Comparison of ENCODE assay signal across 1 cellular context in the genomic region with DNA sequence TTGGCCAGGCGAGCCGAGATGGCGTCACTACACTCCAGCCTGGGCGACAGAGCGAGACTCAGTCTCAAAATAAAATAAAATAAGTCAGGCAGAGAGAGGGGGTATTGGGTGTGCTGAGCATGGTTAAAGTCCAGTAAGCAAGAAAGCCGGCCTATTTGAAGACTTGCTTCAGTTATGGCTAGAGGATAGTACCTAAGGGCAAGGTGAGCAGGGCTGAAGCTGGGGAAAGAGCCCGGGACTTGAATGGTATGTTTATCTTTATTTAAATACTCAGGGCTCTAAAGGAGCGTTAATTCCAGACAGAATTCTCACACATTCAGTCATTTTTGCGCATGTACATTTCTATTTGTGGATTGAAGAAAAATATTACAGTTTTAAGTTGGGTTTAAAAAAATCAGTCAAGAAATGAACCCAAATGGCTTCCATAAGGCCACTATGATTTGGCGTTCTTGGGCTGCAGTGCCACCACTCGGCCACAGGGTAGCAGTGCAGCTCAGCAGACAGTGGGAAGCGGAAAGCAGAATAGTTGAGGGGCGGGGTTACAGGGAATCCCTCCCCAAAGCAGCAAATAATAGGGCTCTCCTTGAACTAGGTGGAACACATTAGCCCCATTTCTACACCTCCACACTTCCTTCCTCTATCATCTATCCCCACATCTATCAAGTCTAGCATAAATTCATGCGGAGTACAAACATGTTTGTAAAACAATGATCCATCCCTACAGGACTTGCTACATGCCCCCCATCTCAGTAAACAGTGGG.
A peak's percentile ranks its signal among the peaks of the same experiment; 100 is the strongest.
TF ChIP-seq lines count a peak whose summit lies in the region.

No MANE protein-coding gene starts in this region.

TF ChIP-seq in HepG2, 621 proteins besides CTCF, POLR2A, EP300 and RAD21 (continued from another document and continues in another):
- TF ChIP-seq, protein P1, sequence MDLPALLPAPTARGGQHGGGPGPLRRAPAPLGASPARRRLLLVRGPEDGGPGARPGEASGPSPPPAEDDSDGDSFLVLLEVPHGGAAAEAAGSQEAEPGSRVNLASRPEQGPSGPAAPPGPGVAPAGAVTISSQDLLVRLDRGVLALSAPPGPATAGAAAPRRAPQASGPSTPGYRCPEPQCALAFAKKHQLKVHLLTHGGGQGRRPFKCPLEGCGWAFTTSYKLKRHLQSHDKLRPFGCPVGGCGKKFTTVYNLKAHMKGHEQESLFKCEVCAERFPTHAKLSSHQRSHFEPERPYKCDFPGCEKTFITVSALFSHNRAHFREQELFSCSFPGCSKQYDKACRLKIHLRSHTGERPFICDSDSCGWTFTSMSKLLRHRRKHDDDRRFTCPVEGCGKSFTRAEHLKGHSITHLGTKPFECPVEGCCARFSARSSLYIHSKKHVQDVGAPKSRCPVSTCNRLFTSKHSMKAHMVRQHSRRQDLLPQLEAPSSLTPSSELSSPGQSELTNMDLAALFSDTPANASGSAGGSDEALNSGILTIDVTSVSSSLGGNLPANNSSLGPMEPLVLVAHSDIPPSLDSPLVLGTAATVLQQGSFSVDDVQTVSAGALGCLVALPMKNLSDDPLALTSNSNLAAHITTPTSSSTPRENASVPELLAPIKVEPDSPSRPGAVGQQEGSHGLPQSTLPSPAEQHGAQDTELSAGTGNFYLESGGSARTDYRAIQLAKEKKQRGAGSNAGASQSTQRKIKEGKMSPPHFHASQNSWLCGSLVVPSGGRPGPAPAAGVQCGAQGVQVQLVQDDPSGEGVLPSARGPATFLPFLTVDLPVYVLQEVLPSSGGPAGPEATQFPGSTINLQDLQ (CRISPR knock-in tag; IDR thresholded peaks at IDR 0.05) = no peak
- TF ChIP-seq ZSCAN20 (CRISPR knock-in tag; IDR thresholded peaks at IDR 0.05; ENCODE audit: borderline replicate concordance) (no peak), NR2F6 (IDR thresholded peaks at IDR 0.05) (no peak), NR2F6 (CRISPR knock-in tag; IDR thresholded peaks at IDR 0.05) (no peak), ZNF224 (CRISPR knock-in tag; IDR thresholded peaks at IDR 0.05) (no peak), ZNF282 (IDR thresholded peaks at IDR 0.05; ENCODE audit: partially characterized antibody) (no peak), EED (CRISPR knock-in tag; IDR thresholded peaks at IDR 0.05) (no peak), TCF7L2 (IDR thresholded peaks at IDR 0.05; ENCODE audit: low read depth, low read length) (no peak), POGZ (CRISPR knock-in tag; IDR thresholded peaks at IDR 0.05) (0 out of 2 replicates have a peak, but pooled peaks have one; percentile 33), ZNF766 (CRISPR knock-in tag; IDR thresholded peaks at IDR 0.05; ENCODE audit: borderline replicate concordance) (no peak), FOSL1 (CRISPR knock-in tag; IDR thresholded peaks at IDR 0.05; ENCODE audit: borderline replicate concordance) (no peak), ISX (CRISPR knock-in tag; conservative IDR thresholded peaks at IDR 0.05) (no peak), ZNF205 (CRISPR knock-in tag; IDR thresholded peaks at IDR 0.05) (no peak), HOXD1 (CRISPR knock-in tag; IDR thresholded peaks at IDR 0.05) (no peak), SMYD3 (CRISPR knock-in tag; IDR thresholded peaks at IDR 0.05) (no peak), FOXP1 (IDR thresholded peaks at IDR 0.05) (no peak), FOXP1 (CRISPR knock-in tag; IDR thresholded peaks at IDR 0.05) (no peak), ZC3H4 (CRISPR knock-in tag; IDR thresholded peaks at IDR 0.05; ENCODE audit: borderline replicate concordance) (no peak), NFRKB (IDR thresholded peaks at IDR 0.05) (no peak), ZNF549 (CRISPR knock-in tag; IDR thresholded peaks at IDR 0.05) (no peak), ZNF329 (CRISPR knock-in tag; IDR thresholded peaks at IDR 0.05; ENCODE audit: low read depth) (no peak), KAT8 (CRISPR knock-in tag; IDR thresholded peaks at IDR 0.05) (peak; percentile 47; the same call in 1 of the 2 replicates), ZNF207 (IDR thresholded peaks at IDR 0.05; ENCODE audit: borderline replicate concordance) (no peak)
- TF ChIP-seq, protein P2, sequence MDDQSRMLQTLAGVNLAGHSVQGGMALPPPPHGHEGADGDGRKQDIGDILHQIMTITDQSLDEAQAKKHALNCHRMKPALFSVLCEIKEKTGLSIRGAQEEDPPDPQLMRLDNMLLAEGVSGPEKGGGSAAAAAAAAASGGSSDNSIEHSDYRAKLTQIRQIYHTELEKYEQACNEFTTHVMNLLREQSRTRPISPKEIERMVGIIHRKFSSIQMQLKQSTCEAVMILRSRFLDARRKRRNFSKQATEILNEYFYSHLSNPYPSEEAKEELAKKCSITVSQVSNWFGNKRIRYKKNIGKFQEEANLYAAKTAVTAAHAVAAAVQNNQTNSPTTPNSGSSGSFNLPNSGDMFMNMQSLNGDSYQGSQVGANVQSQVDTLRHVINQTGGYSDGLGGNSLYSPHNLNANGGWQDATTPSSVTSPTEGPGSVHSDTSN (CRISPR knock-in tag; IDR thresholded peaks at IDR 0.05; ENCODE audit: borderline replicate concordance) = no peak
- TF ChIP-seq, protein P3, sequence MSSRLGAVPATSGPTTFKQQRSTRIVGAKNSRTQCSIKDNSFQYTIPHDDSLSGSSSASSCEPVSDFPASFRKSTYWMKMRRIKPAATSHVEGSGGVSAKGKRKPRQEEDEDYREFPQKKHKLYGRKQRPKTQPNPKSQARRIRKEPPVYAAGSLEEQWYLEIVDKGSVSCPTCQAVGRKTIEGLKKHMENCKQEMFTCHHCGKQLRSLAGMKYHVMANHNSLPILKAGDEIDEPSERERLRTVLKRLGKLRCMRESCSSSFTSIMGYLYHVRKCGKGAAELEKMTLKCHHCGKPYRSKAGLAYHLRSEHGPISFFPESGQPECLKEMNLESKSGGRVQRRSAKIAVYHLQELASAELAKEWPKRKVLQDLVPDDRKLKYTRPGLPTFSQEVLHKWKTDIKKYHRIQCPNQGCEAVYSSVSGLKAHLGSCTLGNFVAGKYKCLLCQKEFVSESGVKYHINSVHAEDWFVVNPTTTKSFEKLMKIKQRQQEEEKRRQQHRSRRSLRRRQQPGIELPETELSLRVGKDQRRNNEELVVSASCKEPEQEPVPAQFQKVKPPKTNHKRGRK (CRISPR knock-in tag; IDR thresholded peaks at IDR 0.05) = no peak
- TF ChIP-seq, protein P4, sequence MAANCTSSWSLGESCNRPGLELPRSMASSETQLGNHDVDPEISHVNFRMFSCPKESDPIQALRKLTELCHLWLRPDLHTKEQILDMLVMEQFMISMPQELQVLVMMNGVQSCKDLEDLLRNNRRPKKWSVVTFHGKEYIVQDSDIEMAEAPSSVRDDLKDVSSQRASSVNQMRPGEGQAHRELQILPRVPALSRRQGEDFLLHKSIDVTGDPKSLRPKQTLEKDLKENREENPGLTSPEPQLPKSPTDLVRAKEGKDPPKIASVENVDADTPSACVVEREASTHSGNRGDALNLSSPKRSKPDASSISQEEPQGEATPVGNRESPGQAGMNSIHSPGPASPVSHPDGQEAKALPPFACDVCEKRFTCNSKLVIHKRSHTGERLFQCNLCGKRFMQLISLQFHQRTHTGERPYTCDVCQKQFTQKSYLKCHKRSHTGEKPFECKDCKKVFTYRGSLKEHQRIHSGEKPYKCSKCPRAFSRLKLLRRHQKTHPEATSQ (CRISPR knock-in tag; IDR thresholded peaks at IDR 0.05; ENCODE audit: borderline replicate concordance) = peak; percentile 68; the same call in 1 of the 2 replicates
- TF ChIP-seq, protein P5, sequence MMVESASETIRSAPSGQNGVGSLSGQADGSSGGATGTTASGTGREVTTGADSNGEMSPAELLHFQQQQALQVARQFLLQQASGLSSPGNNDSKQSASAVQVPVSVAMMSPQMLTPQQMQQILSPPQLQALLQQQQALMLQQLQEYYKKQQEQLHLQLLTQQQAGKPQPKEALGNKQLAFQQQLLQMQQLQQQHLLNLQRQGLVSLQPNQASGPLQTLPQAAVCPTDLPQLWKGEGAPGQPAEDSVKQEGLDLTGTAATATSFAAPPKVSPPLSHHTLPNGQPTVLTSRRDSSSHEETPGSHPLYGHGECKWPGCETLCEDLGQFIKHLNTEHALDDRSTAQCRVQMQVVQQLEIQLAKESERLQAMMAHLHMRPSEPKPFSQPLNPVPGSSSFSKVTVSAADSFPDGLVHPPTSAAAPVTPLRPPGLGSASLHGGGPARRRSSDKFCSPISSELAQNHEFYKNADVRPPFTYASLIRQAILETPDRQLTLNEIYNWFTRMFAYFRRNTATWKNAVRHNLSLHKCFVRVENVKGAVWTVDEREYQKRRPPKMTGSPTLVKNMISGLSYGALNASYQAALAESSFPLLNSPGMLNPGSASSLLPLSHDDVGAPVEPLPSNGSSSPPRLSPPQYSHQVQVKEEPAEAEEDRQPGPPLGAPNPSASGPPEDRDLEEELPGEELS (CRISPR knock-in tag; IDR thresholded peaks at IDR 0.05) = no peak
- TF ChIP-seq, protein P6, sequence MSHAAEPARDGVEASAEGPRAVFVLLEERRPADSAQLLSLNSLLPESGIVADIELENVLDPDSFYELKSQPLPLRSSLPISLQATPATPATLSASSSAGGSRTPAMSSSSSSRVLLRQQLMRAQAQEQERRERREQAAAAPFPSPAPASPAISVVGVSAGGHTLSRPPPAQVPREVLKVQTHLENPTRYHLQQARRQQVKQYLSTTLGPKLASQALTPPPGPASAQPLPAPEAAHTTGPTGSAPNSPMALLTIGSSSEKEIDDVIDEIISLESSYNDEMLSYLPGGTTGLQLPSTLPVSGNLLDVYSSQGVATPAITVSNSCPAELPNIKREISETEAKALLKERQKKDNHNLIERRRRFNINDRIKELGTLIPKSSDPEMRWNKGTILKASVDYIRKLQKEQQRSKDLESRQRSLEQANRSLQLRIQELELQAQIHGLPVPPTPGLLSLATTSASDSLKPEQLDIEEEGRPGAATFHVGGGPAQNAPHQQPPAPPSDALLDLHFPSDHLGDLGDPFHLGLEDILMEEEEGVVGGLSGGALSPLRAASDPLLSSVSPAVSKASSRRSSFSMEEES (CRISPR knock-in tag; IDR thresholded peaks at IDR 0.05) = 0 out of 2 replicates have a peak, but pooled peaks have one; percentile 24
- TF ChIP-seq, protein P7, sequence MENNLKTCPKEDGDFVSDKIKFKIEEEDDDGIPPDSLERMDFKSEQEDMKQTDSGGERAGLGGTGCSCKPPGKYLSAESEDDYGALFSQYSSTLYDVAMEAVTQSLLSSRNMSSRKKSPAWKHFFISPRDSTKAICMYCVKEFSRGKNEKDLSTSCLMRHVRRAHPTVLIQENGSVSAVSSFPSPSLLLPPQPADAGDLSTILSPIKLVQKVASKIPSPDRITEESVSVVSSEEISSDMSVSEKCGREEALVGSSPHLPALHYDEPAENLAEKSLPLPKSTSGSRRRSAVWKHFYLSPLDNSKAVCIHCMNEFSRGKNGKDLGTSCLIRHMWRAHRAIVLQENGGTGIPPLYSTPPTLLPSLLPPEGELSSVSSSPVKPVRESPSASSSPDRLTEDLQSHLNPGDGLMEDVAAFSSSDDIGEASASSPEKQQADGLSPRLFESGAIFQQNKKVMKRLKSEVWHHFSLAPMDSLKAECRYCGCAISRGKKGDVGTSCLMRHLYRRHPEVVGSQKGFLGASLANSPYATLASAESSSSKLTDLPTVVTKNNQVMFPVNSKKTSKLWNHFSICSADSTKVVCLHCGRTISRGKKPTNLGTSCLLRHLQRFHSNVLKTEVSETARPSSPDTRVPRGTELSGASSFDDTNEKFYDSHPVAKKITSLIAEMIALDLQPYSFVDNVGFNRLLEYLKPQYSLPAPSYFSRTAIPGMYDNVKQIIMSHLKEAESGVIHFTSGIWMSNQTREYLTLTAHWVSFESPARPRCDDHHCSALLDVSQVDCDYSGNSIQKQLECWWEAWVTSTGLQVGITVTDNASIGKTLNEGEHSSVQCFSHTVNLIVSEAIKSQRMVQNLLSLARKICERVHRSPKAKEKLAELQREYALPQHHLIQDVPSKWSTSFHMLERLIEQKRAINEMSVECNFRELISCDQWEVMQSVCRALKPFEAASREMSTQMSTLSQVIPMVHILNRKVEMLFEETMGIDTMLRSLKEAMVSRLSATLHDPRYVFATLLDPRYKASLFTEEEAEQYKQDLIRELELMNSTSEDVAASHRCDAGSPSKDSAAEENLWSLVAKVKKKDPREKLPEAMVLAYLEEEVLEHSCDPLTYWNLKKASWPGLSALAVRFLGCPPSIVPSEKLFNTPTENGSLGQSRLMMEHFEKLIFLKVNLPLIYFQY (CRISPR knock-in tag; IDR thresholded peaks at IDR 0.05; ENCODE audit: borderline replicate concordance) = peak; percentile 54; the same call in 1 of the 2 replicates
- TF ChIP-seq, protein P8, sequence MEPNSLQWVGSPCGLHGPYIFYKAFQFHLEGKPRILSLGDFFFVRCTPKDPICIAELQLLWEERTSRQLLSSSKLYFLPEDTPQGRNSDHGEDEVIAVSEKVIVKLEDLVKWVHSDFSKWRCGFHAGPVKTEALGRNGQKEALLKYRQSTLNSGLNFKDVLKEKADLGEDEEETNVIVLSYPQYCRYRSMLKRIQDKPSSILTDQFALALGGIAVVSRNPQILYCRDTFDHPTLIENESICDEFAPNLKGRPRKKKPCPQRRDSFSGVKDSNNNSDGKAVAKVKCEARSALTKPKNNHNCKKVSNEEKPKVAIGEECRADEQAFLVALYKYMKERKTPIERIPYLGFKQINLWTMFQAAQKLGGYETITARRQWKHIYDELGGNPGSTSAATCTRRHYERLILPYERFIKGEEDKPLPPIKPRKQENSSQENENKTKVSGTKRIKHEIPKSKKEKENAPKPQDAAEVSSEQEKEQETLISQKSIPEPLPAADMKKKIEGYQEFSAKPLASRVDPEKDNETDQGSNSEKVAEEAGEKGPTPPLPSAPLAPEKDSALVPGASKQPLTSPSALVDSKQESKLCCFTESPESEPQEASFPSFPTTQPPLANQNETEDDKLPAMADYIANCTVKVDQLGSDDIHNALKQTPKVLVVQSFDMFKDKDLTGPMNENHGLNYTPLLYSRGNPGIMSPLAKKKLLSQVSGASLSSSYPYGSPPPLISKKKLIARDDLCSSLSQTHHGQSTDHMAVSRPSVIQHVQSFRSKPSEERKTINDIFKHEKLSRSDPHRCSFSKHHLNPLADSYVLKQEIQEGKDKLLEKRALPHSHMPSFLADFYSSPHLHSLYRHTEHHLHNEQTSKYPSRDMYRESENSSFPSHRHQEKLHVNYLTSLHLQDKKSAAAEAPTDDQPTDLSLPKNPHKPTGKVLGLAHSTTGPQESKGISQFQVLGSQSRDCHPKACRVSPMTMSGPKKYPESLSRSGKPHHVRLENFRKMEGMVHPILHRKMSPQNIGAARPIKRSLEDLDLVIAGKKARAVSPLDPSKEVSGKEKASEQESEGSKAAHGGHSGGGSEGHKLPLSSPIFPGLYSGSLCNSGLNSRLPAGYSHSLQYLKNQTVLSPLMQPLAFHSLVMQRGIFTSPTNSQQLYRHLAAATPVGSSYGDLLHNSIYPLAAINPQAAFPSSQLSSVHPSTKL (CRISPR knock-in tag; IDR thresholded peaks at IDR 0.05) = peak; percentile 45; the same call in 1 of the 2 replicates
